28 cellular contexts compared by ENCODE assay signal in the genomic region with DNA sequence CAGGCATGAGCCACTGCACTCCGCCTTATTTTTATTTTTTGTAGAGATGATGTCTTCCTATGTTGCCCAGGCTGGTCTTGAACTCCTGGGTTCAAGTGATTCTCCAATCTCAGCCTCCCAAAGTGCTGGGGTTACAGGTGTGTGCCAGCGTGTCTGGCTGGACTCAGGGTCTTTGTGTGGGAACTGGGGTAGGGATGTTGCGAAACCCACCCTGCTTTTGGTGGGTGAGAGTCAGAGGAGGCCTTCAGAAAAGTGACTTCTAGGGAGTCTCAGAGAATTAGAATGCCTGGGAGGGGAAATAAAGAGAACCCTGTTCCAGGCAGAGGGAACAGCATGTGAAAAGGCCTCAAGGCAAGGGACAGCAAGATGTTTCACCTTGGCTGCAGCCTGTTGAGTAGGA. TPM values are rescaled to one million over a fixed set of nuclear protein-coding genes. Genes with fewer than 3 reads are reported as not detected.
DNase-seq lines count a peak whose midpoint lies in the region; ATAC-seq lines count a peak whose summit lies in the region.
"Had no signal": no experiment of that assay in that cellular context is flagged by ENCODE, and none has a peak within 500 bp of the region (broad histone marks: within the 10 kb centered on the region; RNA-seq: fewer than 3 reads in every experiment).

No MANE protein-coding gene starts in this region.

- H3K27ac ChIP-seq in SK-N-MC = peak overlapping the region; percentile 22
- H3K27ac ChIP-seq: brain microvascular endothelial cell, C4-2B, suprapubic skin, WERI-Rb-1 had no signal

- H3K9ac ChIP-seq in SK-N-MC (ENCODE audit: insufficient read length) = no peak overlapping the region

- ATAC-seq in stimulated activated naive B cell treated with anti-CD40 and anti-IgM and Interleukin-4, amounts not matched to agents 10 μg/mL and 1 μg/mL and 100 μg/mL, for 72 hours (replicated peaks) = no peak
- ATAC-seq: esophagus mucosa, left ventricle myocardium superior, PC-3 had no signal

- no peaks in the 10 kb centered on the region for H3K9me3 Mint-ChIP-seq in activated CD4-positive, alpha-beta memory T cell treated with anti-CD3 and anti-CD28 coated beads for 36 hours
- H3K9me3 Mint-ChIP-seq in activated CD4-positive, alpha-beta memory T cell treated with anti-CD3 and anti-CD28 coated beads, Interleukin-2, amount 10 ng/mL, durations not matched to agents 7 days and 5 days = no peaks in the 10 kb centered on the region
- H3K9me3 Mint-ChIP-seq in immature natural killer cell = no peaks in the 10 kb centered on the region
- no peaks in the 10 kb centered on the region for H3K9me3 Mint-ChIP-seq in stimulated activated naive B cell treated with anti-CD40 and anti-IgM and Interleukin-4, amounts not matched to agents 10 μg/mL and 1 μg/mL and 100 μg/mL, for 72 hours
- H3K9me3 Mint-ChIP-seq: activated CD4-positive, alpha-beta T cell treated with anti-CD3 and anti-CD28 coated beads, Interleukin-2, amount 10 ng/mL, durations not matched to agents 7 days and 5 days; activated T-cell treated with anti-CD3 and anti-CD28 coated beads, Interleukin-2, amount 50 U/mL, for 24 hours had no signal

- CTCF ChIA-PET in activated CD4-positive, alpha-beta memory T cell treated with anti-CD3 and anti-CD28 coated beads for 36 hours (lab: Charles Lee) = no interaction called here
- CTCF ChIA-PET in activated CD4-positive, alpha-beta memory T cell treated with anti-CD3 and anti-CD28 coated beads, Interleukin-2, amount 10 ng/mL, durations not matched to agents 7 days and 5 days (lab: Charles Lee) = no interaction called here

- no peaks in the 10 kb centered on the region for H3K27me3 Mint-ChIP-seq in activated CD4-positive, alpha-beta memory T cell treated with anti-CD3 and anti-CD28 coated beads for 36 hours
- peaks cover 9% of the 10 kb centered on the region for H3K27me3 Mint-ChIP-seq in activated CD4-positive, alpha-beta memory T cell treated with anti-CD3 and anti-CD28 coated beads, Interleukin-2, amount 10 ng/mL, durations not matched to agents 7 days and 5 days
- peaks cover 0 to 6% (median 5%) of the 10 kb centered on the region in 3 donors for H3K27me3 Mint-ChIP-seq in immature natural killer cell (ENCODE audit: low read depth in 3 of 3)
- no peaks in the 10 kb centered on the region for H3K27me3 Mint-ChIP-seq in stimulated activated naive B cell treated with anti-CD40 and anti-IgM and Interleukin-4, amounts not matched to agents 10 μg/mL and 1 μg/mL and 100 μg/mL, for 72 hours
- H3K27me3 Mint-ChIP-seq: activated T-cell treated with anti-CD3 and anti-CD28 coated beads, Interleukin-2, amount 50 U/mL, for 24 hours had no signal

- no peak for DNase-seq in activated CD4-positive, alpha-beta memory T cell treated with anti-CD3 and anti-CD28 coated beads for 36 hours
- no peak for DNase-seq in activated CD4-positive, alpha-beta memory T cell treated with anti-CD3 and anti-CD28 coated beads, Interleukin-2, amount 10 ng/mL, durations not matched to agents 7 days and 5 days
- DNase-seq in SK-N-MC (ENCODE audit: low read depth, low spot score) (no peak), immature natural killer cell (no peak), NCI-H526 (lab: John Stamatoyannopoulos, UW) (no peak), NCI-H524 treated with DMSO at 0.1 percent for 48 hours (lab: John Stamatoyannopoulos, UW) (no peak), NCI-H2171 treated with DMSO at 0.1 percent for 48 hours (lab: John Stamatoyannopoulos, UW) (no peak)
- DNase-seq in stimulated activated naive B cell treated with anti-CD40 and anti-IgM and Interleukin-4, amounts not matched to agents 10 μg/mL and 1 μg/mL and 100 μg/mL, for 72 hours = no peak
- DNase-seq: 8988T; activated CD4-positive, alpha-beta T cell treated with anti-CD3 and anti-CD28 coated beads, Interleukin-2, amount 10 ng/mL, durations not matched to agents 7 days and 5 days; activated T-cell treated with anti-CD3 and anti-CD28 coated beads, Interleukin-2, amount 50 U/mL, for 24 hours; brain microvascular endothelial cell; cerebellar nuclear complex; dermis blood vessel endothelial cell; EL; head of caudate nucleus; KBM-7; left ventricle myocardium superior; NCI-H1092 treated with DMSO at 0.1 percent for 48 hours; NCI-H187 treated with DMSO at 0.1 percent for 48 hours; NCI-H524; PC-3; Right ventricle myocardium superior; stimulated activated naive CD4-positive, alpha-beta T cell; WERI-Rb-1 had no signal

- peaks cover 6% of the 10 kb centered on the region; the same call in 1 of the 2 replicates for H3K36me3 ChIP-seq in SK-N-MC (ENCODE audit: insufficient read depth, low read length)

- H3K4me3 Mint-ChIP-seq in activated CD4-positive, alpha-beta memory T cell treated with anti-CD3 and anti-CD28 coated beads for 36 hours = peak overlapping the region; percentile 4
- H3K4me3 Mint-ChIP-seq in activated CD4-positive, alpha-beta memory T cell treated with anti-CD3 and anti-CD28 coated beads, Interleukin-2, amount 10 ng/mL, durations not matched to agents 7 days and 5 days = no peak overlapping the region
- peak overlapping the region in 3 of 5 donors; percentile 25 to 62 (median 29) for H3K4me3 Mint-ChIP-seq in immature natural killer cell
- H3K4me3 Mint-ChIP-seq in stimulated activated naive B cell treated with anti-CD40 and anti-IgM and Interleukin-4, amounts not matched to agents 10 μg/mL and 1 μg/mL and 100 μg/mL, for 72 hours = peak overlapping the region in 1 of 2 donors; percentile 7
- H3K4me3 Mint-ChIP-seq: activated CD4-positive, alpha-beta T cell treated with anti-CD3 and anti-CD28 coated beads, Interleukin-2, amount 10 ng/mL, durations not matched to agents 7 days and 5 days; activated T-cell treated with anti-CD3 and anti-CD28 coated beads, Interleukin-2, amount 50 U/mL, for 24 hours had no signal

- POLR2A ChIA-PET in activated CD4-positive, alpha-beta memory T cell treated with anti-CD3 and anti-CD28 coated beads for 36 hours (lab: Charles Lee) = no interaction called here
- POLR2A ChIA-PET in activated CD4-positive, alpha-beta memory T cell treated with anti-CD3 and anti-CD28 coated beads, Interleukin-2, amount 10 ng/mL, durations not matched to agents 7 days and 5 days (lab: Charles Lee) = no interaction called here

- H3K27ac Mint-ChIP-seq in activated CD4-positive, alpha-beta memory T cell treated with anti-CD3 and anti-CD28 coated beads for 36 hours = peak overlapping the region; percentile 51
- no peak overlapping the region for H3K27ac Mint-ChIP-seq in activated CD4-positive, alpha-beta memory T cell treated with anti-CD3 and anti-CD28 coated beads, Interleukin-2, amount 10 ng/mL, durations not matched to agents 7 days and 5 days
- H3K27ac Mint-ChIP-seq in immature natural killer cell = peak overlapping the region in 2 of 6 donors; percentile 55 to 79
- peak overlapping the region; percentile 57 for H3K27ac Mint-ChIP-seq in stimulated activated naive B cell treated with anti-CD40 and anti-IgM and Interleukin-4, amounts not matched to agents 10 μg/mL and 1 μg/mL and 100 μg/mL, for 72 hours
- H3K27ac Mint-ChIP-seq: activated CD4-positive, alpha-beta T cell treated with anti-CD3 and anti-CD28 coated beads, Interleukin-2, amount 10 ng/mL, durations not matched to agents 7 days and 5 days; activated T-cell treated with anti-CD3 and anti-CD28 coated beads, Interleukin-2, amount 50 U/mL, for 24 hours had no signal

- H3K4me3 ChIP-seq in SK-N-MC = no peak overlapping the region
- H3K4me3 ChIP-seq: suprapubic skin had no signal

- H3K9me3 ChIP-seq in SK-N-MC (ENCODE audit: low read depth, low read length) = no peaks in the 10 kb centered on the region
- H3K9me3 ChIP-seq: suprapubic skin had no signal

- peaks cover 5% of the 10 kb centered on the region for H3K36me3 Mint-ChIP-seq in activated CD4-positive, alpha-beta memory T cell treated with anti-CD3 and anti-CD28 coated beads for 36 hours
- H3K36me3 Mint-ChIP-seq in activated CD4-positive, alpha-beta memory T cell treated with anti-CD3 and anti-CD28 coated beads, Interleukin-2, amount 10 ng/mL, durations not matched to agents 7 days and 5 days (ENCODE audit: low read depth) = peaks cover 7% of the 10 kb centered on the region
- peaks cover 0 to under 1% (median 0%) of the 10 kb centered on the region in 3 donors for H3K36me3 Mint-ChIP-seq in immature natural killer cell
- H3K36me3 Mint-ChIP-seq in stimulated activated naive B cell treated with anti-CD40 and anti-IgM and Interleukin-4, amounts not matched to agents 10 μg/mL and 1 μg/mL and 100 μg/mL, for 72 hours = peaks cover 4 to 10% of the 10 kb centered on the region in 2 donors

- intact Hi-C loops in activated CD4-positive, alpha-beta memory T cell treated with anti-CD3 and anti-CD28 coated beads for 36 hours (cut with micrococcal nuclease) = no loop called here

- peaks cover 10% of the 10 kb centered on the region for H3K4me1 Mint-ChIP-seq in activated CD4-positive, alpha-beta memory T cell treated with anti-CD3 and anti-CD28 coated beads for 36 hours (ENCODE audit: low read depth)
- H3K4me1 Mint-ChIP-seq in activated CD4-positive, alpha-beta memory T cell treated with anti-CD3 and anti-CD28 coated beads, Interleukin-2, amount 10 ng/mL, durations not matched to agents 7 days and 5 days = peaks cover 9% of the 10 kb centered on the region
- peaks cover 12 to 14% of the 10 kb centered on the region in 2 donors for H3K4me1 Mint-ChIP-seq in immature natural killer cell
- H3K4me1 Mint-ChIP-seq in stimulated activated naive B cell treated with anti-CD40 and anti-IgM and Interleukin-4, amounts not matched to agents 10 μg/mL and 1 μg/mL and 100 μg/mL, for 72 hours = peaks cover 7 to 20% of the 10 kb centered on the region in 2 donors

RNA-seq across cellular contexts. Expression of gene TLE5, which starts 13.2 kb away (rescaled TPM):
- total RNA-seq in activated CD4-positive, alpha-beta memory T cell treated with anti-CD3 and anti-CD28 coated beads for 36 hours = 100 to 1,000 TPM; 411 to 426 TPM
- 100 to 1,000 TPM; 712 to 724 TPM for total RNA-seq in activated CD4-positive, alpha-beta memory T cell treated with anti-CD3 and anti-CD28 coated beads, Interleukin-2, amount 10 ng/mL, durations not matched to agents 7 days and 5 days
- polyA plus RNA-seq in immature natural killer cell = 100 to 1,000 TPM; 382 to 635 (median 466) TPM

RNA-seq across cellular contexts. Expression of gene TLE2, which starts 20.0 kb away (rescaled TPM):
- total RNA-seq in activated CD4-positive, alpha-beta memory T cell treated with anti-CD3 and anti-CD28 coated beads for 36 hours = 1 to 10 TPM; 8.5 to 9.9 TPM
- total RNA-seq in activated CD4-positive, alpha-beta memory T cell treated with anti-CD3 and anti-CD28 coated beads, Interleukin-2, amount 10 ng/mL, durations not matched to agents 7 days and 5 days = 1 to 10 TPM; 1.3 to 1.4 TPM
- 1 to 10 TPM; 1.2 to 2.4 (median 1.3) TPM for polyA plus RNA-seq in immature natural killer cell

RNA-seq across cellular contexts. Expression of gene GNA11, which starts 45.1 kb away (rescaled TPM):
- total RNA-seq in activated CD4-positive, alpha-beta memory T cell treated with anti-CD3 and anti-CD28 coated beads for 36 hours = 10 to 100 TPM in 1 of 2 experiments, 1 to 10 TPM in 1; 6.3 to 11.6 TPM
- total RNA-seq in activated CD4-positive, alpha-beta memory T cell treated with anti-CD3 and anti-CD28 coated beads, Interleukin-2, amount 10 ng/mL, durations not matched to agents 7 days and 5 days = under 1 TPM; 0.63 to 0.78 TPM
- under 1 TPM in 1 of 3 donors, not detected in 2; 0.09 TPM for polyA plus RNA-seq in immature natural killer cell

Comparison
In these comparisons a context has a peak if more than half of its experiments do, and no peak if none do; other contexts are left out.
1. RNA of gene GNA11, which starts 45.1 kb away (total RNA-seq): 6.3 to 11.6 TPM in activated CD4-positive, alpha-beta memory T cell treated with anti-CD3 and anti-CD28 coated beads for 36 hours; 0.63 to 0.78 TPM in activated CD4-positive, alpha-beta memory T cell treated with anti-CD3 and anti-CD28 coated beads, Interleukin-2, amount 10 ng/mL, durations not matched to agents 7 days and 5 days; every median in the first group is over 4 times any median in the second.